In the genomic region with DNA sequence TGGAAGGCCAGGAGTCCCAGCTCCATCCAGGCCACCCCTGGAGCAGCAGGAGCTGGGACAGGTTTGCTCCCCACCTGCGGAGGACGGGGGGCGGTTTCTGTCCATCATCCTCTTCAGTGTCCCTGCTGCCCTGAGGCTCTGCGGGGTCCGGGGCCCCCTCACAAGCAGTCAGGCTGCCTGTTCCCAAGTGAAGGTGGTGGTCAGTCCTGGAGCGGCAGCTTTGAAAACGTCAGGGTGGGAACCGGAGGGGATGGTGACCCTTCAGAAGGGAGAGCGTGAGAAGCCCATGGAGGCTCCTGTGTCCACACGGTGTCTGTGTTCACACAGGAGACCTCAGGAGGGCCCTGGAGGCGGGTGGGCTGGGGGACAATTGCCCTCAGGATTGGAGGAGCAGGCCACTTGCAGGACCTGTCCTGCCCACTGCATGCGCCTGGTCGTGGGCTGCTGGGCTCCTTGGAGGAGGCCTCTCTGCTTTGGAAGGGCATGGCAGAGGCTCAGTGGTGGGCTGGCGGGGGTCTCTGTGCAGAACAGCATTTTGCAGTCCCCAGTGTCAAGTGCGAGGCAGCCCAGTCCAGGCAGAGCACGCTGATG, we compare ENCODE assay signal across 22 cellular contexts.
"Had no signal": no experiment of that assay in that cellular context is flagged by ENCODE, and none has a peak within 500 bp of the region (broad histone marks: within the 10 kb centered on the region; RNA-seq: fewer than 3 reads in every experiment).

No MANE protein-coding gene starts in this region.

- FAIRE-seq: small intestine had no signal

- H3K27ac ChIP-seq: ascending aorta, breast epithelium, gastrocnemius medialis, heart left ventricle, testis, upper lobe of left lung had no signal

- H3K27ac Mint-ChIP-seq: activated T-cell treated with anti-CD3 and anti-CD28 coated beads, Interleukin-2, amount 50 U/mL, for 72 hours; dendritic cell treated with granulocyte-macrophage colony-stimulating factor and Interleukin-4, amounts not matched to agents 40 ng/mL and 50 ng/mL, for 4 days; natural killer cell treated with Interleukin-12 subunit alpha and Interleukin-12 subunit beta and Interleukin-15 and Interleukin-18, amount 100 ng/mL, for 72 hours; stimulated activated naive CD8-positive, alpha-beta T cell treated with anti-CD3 and anti-CD28 coated beads, Interleukin-15, amount 100 ng/mL, for 72 hours had no signal

- H3K4me1 ChIP-seq: breast epithelium, gastrocnemius medialis had no signal

- H3K9me3 Mint-ChIP-seq: activated T-cell treated with anti-CD3 and anti-CD28 coated beads, Interleukin-2, amount 50 U/mL, for 72 hours; dendritic cell treated with granulocyte-macrophage colony-stimulating factor and Interleukin-4, amounts not matched to agents 40 ng/mL and 50 ng/mL, for 4 days; natural killer cell treated with Interleukin-12 subunit alpha and Interleukin-12 subunit beta and Interleukin-15 and Interleukin-18, amount 100 ng/mL, for 72 hours had no signal

- ATAC-seq: activated T-cell treated with anti-CD3 and anti-CD28 coated beads, Interleukin-2, amount 50 U/mL, for 72 hours; esophagus mucosa; SK-N-SH treated with all-trans-retinoic acid at 6 μM for 48 hours had no signal

- H3K36me3 ChIP-seq: ascending aorta, breast epithelium, gastrocnemius medialis, heart left ventricle, upper lobe of left lung had no signal

- H3K4me1 Mint-ChIP-seq: stimulated activated naive CD8-positive, alpha-beta T cell treated with anti-CD3 and anti-CD28 coated beads, Interleukin-15, amount 100 ng/mL, for 72 hours had no signal

- H3K9me3 ChIP-seq: ascending aorta, breast epithelium, gastrocnemius medialis, heart left ventricle, testis, upper lobe of left lung had no signal

- DNase-seq: activated CD4-positive, alpha-beta T cell treated with anti-CD3 and anti-CD28 coated beads, Interleukin-2, amount 50 U/mL, for 1 hour; activated CD8-positive, alpha-beta memory T cell treated with anti-CD3 and anti-CD28 coated beads, Interleukin-2, amount 50 U/mL, for 4 hours; activated effector memory CD4-positive, alpha-beta T cell treated with anti-CD3 and anti-CD28 coated beads, Interleukin-2, amount 50 U/mL, for 16 hours; activated naive CD4-positive, alpha-beta T cell treated with anti-CD3 and anti-CD28 coated beads, Interleukin-2, amount 50 U/mL, for 16 hours; activated T-cell treated with anti-CD3 and anti-CD28 coated beads, Interleukin-2, amount 50 U/mL, for 72 hours; effector CD8-positive, alpha-beta T cell; retina; stimulated activated CD4-positive, alpha-beta T cell treated with anti-CD3 and anti-CD28 coated beads, Interleukin-4, amount 100 ng/mL, for 1 hour; stimulated activated naive CD8-positive, alpha-beta T cell treated with anti-CD3 and anti-CD28 coated beads, Interleukin-15, amount 100 ng/mL, for 72 hours; T-helper 1 cell; T-helper 9 cell; testis had no signal

- H3K4me3 ChIP-seq: ascending aorta, breast epithelium, gastrocnemius medialis, heart left ventricle, testis, upper lobe of left lung had no signal

- H3K27me3 ChIP-seq: ascending aorta, breast epithelium, gastrocnemius medialis, heart left ventricle, testis, upper lobe of left lung had no signal

- H3K4me3 Mint-ChIP-seq: activated T-cell treated with anti-CD3 and anti-CD28 coated beads, Interleukin-2, amount 50 U/mL, for 72 hours; dendritic cell treated with granulocyte-macrophage colony-stimulating factor and Interleukin-4, amounts not matched to agents 40 ng/mL and 50 ng/mL, for 4 days; natural killer cell treated with Interleukin-12 subunit alpha and Interleukin-12 subunit beta and Interleukin-15 and Interleukin-18, amount 100 ng/mL, for 72 hours; stimulated activated naive CD8-positive, alpha-beta T cell treated with anti-CD3 and anti-CD28 coated beads, Interleukin-15, amount 100 ng/mL, for 72 hours had no signal

- H3K36me3 Mint-ChIP-seq: natural killer cell treated with Interleukin-12 subunit alpha and Interleukin-12 subunit beta and Interleukin-15 and Interleukin-18, amount 100 ng/mL, for 72 hours had no signal
